In genomic region chr6:106849130-106849529, GRCh38 we compare ENCODE assay signal across 33 cellular contexts.
DNase-seq lines count a peak whose midpoint lies in the region; ATAC-seq and TF ChIP-seq lines count a peak whose summit lies in the region.
"Had no signal": no experiment of that assay in that cellular context is flagged by ENCODE, and none has a peak within 500 bp of the region (broad histone marks: within the 10 kb centered on the region; RNA-seq: fewer than 3 reads in every experiment).

No MANE protein-coding gene starts in this region.

- H3F3A ChIP-seq in smooth muscle cell (ENCODE audit: low read depth): no peaks in the 10 kb centered on the region

- H2AFZ ChIP-seq in smooth muscle cell (ENCODE audit: low read depth): no peak overlapping the region
- H2AFZ ChIP-seq: neural progenitor cell had no signal

- no peaks in the 10 kb centered on the region for H3K4me1 Mint-ChIP-seq in CD8-positive, alpha-beta memory T cell
- peaks cover 41% of the 10 kb centered on the region for H3K4me1 Mint-ChIP-seq in endothelial cell (ENCODE audit: unreplicated experiment)
- H3K4me1 Mint-ChIP-seq: CD4-positive, alpha-beta memory T cell; neural progenitor cell had no signal

- no peaks in the 10 kb centered on the region for H3K36me3 Mint-ChIP-seq in CD8-positive, alpha-beta memory T cell
- H3K36me3 Mint-ChIP-seq in endothelial cell (ENCODE audit: low read depth, unreplicated experiment): no peaks in the 10 kb centered on the region
- H3K36me3 Mint-ChIP-seq: CD4-positive, alpha-beta memory T cell; neural progenitor cell had no signal

- no peak overlapping the region for H3K9ac ChIP-seq in smooth muscle cell (ENCODE audit: low read depth)
- H3K9ac ChIP-seq: neural progenitor cell, SK-N-SH had no signal

- no peaks in the 10 kb centered on the region for H3K36me3 ChIP-seq in CD8-positive, alpha-beta memory T cell (ENCODE audit: insufficient read depth, low read length)
- no peaks in the 10 kb centered on the region for H3K36me3 ChIP-seq in smooth muscle cell (ENCODE audit: low read depth)
- H3K36me3 ChIP-seq: neural progenitor cell, right atrium auricular region, WERI-Rb-1 had no signal

- TF ChIP-seq CTCF in endothelial cell (IDR thresholded peaks at IDR 0.05; ENCODE audit: unreplicated experiment): no peak
- TF ChIP-seq CTCF in smooth muscle cell (IDR thresholded peaks at IDR 0.05; ENCODE audit: borderline replicate concordance, insufficient read depth, poor library complexity, severe bottlenecking): no peak

- no peak for ATAC-seq in GM18505 (IDR thresholded peaks at IDR 0.05; ENCODE audit: unreplicated experiment)
- ATAC-seq: A549; activated CD8-positive, alpha-beta T cell treated with anti-CD3 and anti-CD28 coated beads, Interleukin-2, amount 10 ng/mL, durations not matched to agents 7 days and 5 days; left lobe of liver; stimulated activated naive CD8-positive, alpha-beta T cell treated with anti-CD3 and anti-CD28 coated beads, Interleukin-15, Interleukin-2, amounts not matched to agents 100 U/mL and 50 U/mL, for 24 hours had no signal

- H3K27ac ChIP-seq in CD8-positive, alpha-beta memory T cell (ENCODE audit: low read depth, low read length): peak overlapping the region; percentile 48
- H3K27ac ChIP-seq in smooth muscle cell (ENCODE audit: low read depth): no peak overlapping the region
- H3K27ac ChIP-seq: A549, neural progenitor cell, right atrium auricular region, testis, WERI-Rb-1 had no signal

- DNase-seq in CD8-positive, alpha-beta memory T cell: no peak
- DNase-seq in Kasumi-1 (lab: John Stamatoyannopoulos, UW) (peak; percentile 74 to 81), SKM-1 (lab: John Stamatoyannopoulos, UW; ENCODE audit: unreplicated experiment) (peak; percentile 84), endothelial cell (ENCODE audit: low spot score) (no peak), smooth muscle cell (lab: John Stamatoyannopoulos, UW; ENCODE audit: unreplicated experiment) (no peak), Ammon's horn (ENCODE audit: low spot score) (no peak), pons (ENCODE audit: low spot score) (no peak)
- DNase-seq: activated CD4-positive, alpha-beta T cell treated with anti-CD3 and anti-CD28 coated beads for 4 hours; activated CD8-positive, alpha-beta T cell treated with anti-CD3 and anti-CD28 coated beads, Interleukin-2, amount 10 ng/mL, durations not matched to agents 7 days and 5 days; activated naive CD4-positive, alpha-beta T cell treated with anti-CD3 and anti-CD28 coated beads for 36 hours; CD4-positive, alpha-beta memory T cell; central memory CD4-positive, alpha-beta T cell; cortex of kidney; DMS 273 treated with DMSO at 0.1 percent for 48 hours; effector memory CD4-positive, alpha-beta T cell; EL; GOT3; mesenchymal stem cell; NCI-H446; NCI-H774; posterior cingulate gyrus; SK-N-SH; small intestine; stimulated activated CD4-positive, alpha-beta T cell treated with anti-CD3 and anti-CD28 coated beads, Interleukin-1b, Interleukin-23, amount 100 ng/mL, for 48 hours; stimulated activated naive CD8-positive, alpha-beta T cell treated with anti-CD3 and anti-CD28 coated beads, Interleukin-15, Interleukin-2, amounts not matched to agents 100 U/mL and 50 U/mL, for 24 hours; T-helper 2 cell; testis; WERI-Rb-1 had no signal

- CTCF ChIA-PET in CD8-positive, alpha-beta memory T cell (lab: Charles Lee): no interaction called here

- peaks cover 6 to 8% of the 10 kb centered on the region in 2 donors for H3K27me3 Mint-ChIP-seq in CD8-positive, alpha-beta memory T cell
- H3K27me3 Mint-ChIP-seq in endothelial cell (ENCODE audit: unreplicated experiment): peaks cover 2% of the 10 kb centered on the region

- H3K27me3 ChIP-seq in CD8-positive, alpha-beta memory T cell (ENCODE audit: insufficient read depth, low read length, poor library complexity, severe bottlenecking): no peaks in the 10 kb centered on the region
- H3K27me3 ChIP-seq in smooth muscle cell (ENCODE audit: low read depth): no peaks in the 10 kb centered on the region
- H3K27me3 ChIP-seq: neural progenitor cell, right atrium auricular region, testis had no signal

- peaks cover 0 to 4% (median 2%) of the 10 kb centered on the region in 5 donors for H3K9me3 Mint-ChIP-seq in CD8-positive, alpha-beta memory T cell
- H3K9me3 Mint-ChIP-seq in endothelial cell (ENCODE audit: unreplicated experiment): no peaks in the 10 kb centered on the region

- H3K4me1 ChIP-seq in CD8-positive, alpha-beta memory T cell (ENCODE audit: insufficient read depth, low read length): no peaks in the 10 kb centered on the region
- no peaks in the 10 kb centered on the region for H3K4me1 ChIP-seq in smooth muscle cell (ENCODE audit: low read depth)
- H3K4me1 ChIP-seq: A549, neural progenitor cell, right atrium auricular region, testis had no signal

- TF ChIP-seq POLR2A in GM18505 (IDR thresholded peaks at IDR 0.05; ENCODE audit: borderline replicate concordance, extremely low read depth, insufficient read depth, insufficient read length): no peak

- H3K4me3 ChIP-seq in CD8-positive, alpha-beta memory T cell (ENCODE audit: low read length): no peak overlapping the region
- no peak overlapping the region for H3K4me3 ChIP-seq in smooth muscle cell
- H3K4me3 ChIP-seq: A549, neural progenitor cell, right atrium auricular region, testis had no signal

- H3K4me2 ChIP-seq in smooth muscle cell: no peak overlapping the region
- H3K4me2 ChIP-seq: A549, neural progenitor cell, SK-N-SH had no signal

- POLR2A ChIA-PET in CD8-positive, alpha-beta memory T cell (lab: Charles Lee): no interaction called here

- H3K4me3 Mint-ChIP-seq in CD8-positive, alpha-beta memory T cell: no peak overlapping the region
- H3K4me3 Mint-ChIP-seq in endothelial cell (ENCODE audit: unreplicated experiment): no peak overlapping the region
- H3K4me3 Mint-ChIP-seq: activated CD8-positive, alpha-beta T cell treated with anti-CD3 and anti-CD28 coated beads, Interleukin-2, amount 10 ng/mL, durations not matched to agents 7 days and 5 days; activated naive CD4-positive, alpha-beta T cell treated with anti-CD3 and anti-CD28 coated beads for 36 hours; CD4-positive, alpha-beta memory T cell; neural progenitor cell had no signal

- H3K9me3 ChIP-seq in CD8-positive, alpha-beta memory T cell (ENCODE audit: low read length): no peaks in the 10 kb centered on the region
- no peaks in the 10 kb centered on the region for H3K9me3 ChIP-seq in smooth muscle cell (replicated peaks; ENCODE audit: low read depth)
- H3K9me3 ChIP-seq: A549, SK-N-SH, testis had no signal

- no peaks in the 10 kb centered on the region for H3K79me2 ChIP-seq in smooth muscle cell (ENCODE audit: low read depth)

- no peaks in the 10 kb centered on the region for H4K20me1 ChIP-seq in smooth muscle cell (ENCODE audit: low read depth)

- 93% methylated on average over 3 of the region's 3 CpGs for WGBS in smooth muscle cell (ENCODE audit: low lambda C conversion rate)

- no peak overlapping the region for H3K27ac Mint-ChIP-seq in CD8-positive, alpha-beta memory T cell
- peak overlapping the region; percentile 68 for H3K27ac Mint-ChIP-seq in endothelial cell (ENCODE audit: unreplicated experiment)
- H3K27ac Mint-ChIP-seq: activated CD8-positive, alpha-beta T cell treated with anti-CD3 and anti-CD28 coated beads, Interleukin-2, amount 10 ng/mL, durations not matched to agents 7 days and 5 days; activated naive CD4-positive, alpha-beta T cell treated with anti-CD3 and anti-CD28 coated beads for 36 hours; CD4-positive, alpha-beta memory T cell; neural progenitor cell had no signal

Comparison
In these comparisons a context has a peak if more than half of its experiments do, and no peak if none do; other contexts are left out.
1. DNase-seq: peak in Kasumi-1 (2 of 2) and SKM-1 (single experiment); none in CD8-positive, alpha-beta memory T cell (0 of 5), endothelial cell (single experiment), smooth muscle cell (single experiment), Ammon's horn (single experiment) and pons (single experiment).